In genomic region chr19:10516671-10517286, GRCh38 we compare ENCODE assay signal across 8 cellular contexts. TPM values are rescaled to one million over a fixed set of nuclear protein-coding genes. Genes with fewer than 3 reads are reported as not detected.
DNase-seq lines count a peak whose midpoint lies in the region; ATAC-seq and TF ChIP-seq lines count a peak whose summit lies in the region.

No MANE protein-coding gene starts in this region.

- H3K4me3 ChIP-seq in CD4-positive, alpha-beta memory T cell (ENCODE audit: low read length in 2 of 2), result peak overlapping the region in 1 of 2 donors; percentile 19
- H3K4me3 ChIP-seq in HUES6 (ENCODE audit: low read depth, low read length) (peak overlapping the region; percentile 90), neural cell (ENCODE audit: low read length) (no peak overlapping the region), gastrocnemius medialis (peak overlapping the region in 2 of 4 donors; percentile 24 to 27)

- no peak for TF ChIP-seq RAD21 in neural cell (conservative IDR thresholded peaks at IDR 0.05)

- H3K27me3 ChIP-seq in CD4-positive, alpha-beta memory T cell (ENCODE audit: insufficient read depth, low read length), result peaks cover 38% of the 10 kb centered on the region
- H3K27me3 ChIP-seq in HUES6 (ENCODE audit: control insufficient read depth, insufficient read depth, low read length), result peaks cover 72% of the 10 kb centered on the region
- peaks cover 85% of the 10 kb centered on the region for H3K27me3 ChIP-seq in neural cell (ENCODE audit: insufficient read depth, low read depth, low read length)
- peaks cover 69 to 79% (median 75%) of the 10 kb centered on the region in 3 donors for H3K27me3 ChIP-seq in gastrocnemius medialis

- peak overlapping the region; percentile 32 for H3K9ac ChIP-seq in HUES6 (ENCODE audit: low read length)
- no peak overlapping the region for H3K9ac ChIP-seq in neural cell (ENCODE audit: low read length)

- TF ChIP-seq CTCF in neural cell (IDR thresholded peaks at IDR 0.05; ENCODE audit: poor library complexity, severe bottlenecking), result no peak
- TF ChIP-seq CTCF in gastrocnemius medialis (IDR thresholded peaks at IDR 0.05 in 4 of 5, conservative IDR thresholded peaks at IDR 0.05 in 1 of 5), result no peak

- H3K9me3 Mint-ChIP-seq in CD4-positive, alpha-beta memory T cell, result no peaks in the 10 kb centered on the region

- intact Hi-C loops in CD4-positive, alpha-beta memory T cell (cut with micrococcal nuclease), result no loop called here
- intact Hi-C loops in gastrocnemius medialis (cut with DNase I; ENCODE audit: low total_unique reads), result no loop called here

- H3K79me2 ChIP-seq in neural cell (replicated peaks; ENCODE audit: insufficient read depth, low read length), result no peaks in the 10 kb centered on the region

- in situ Hi-C loops in gastrocnemius medialis (cut with MboI; ENCODE audit: low sequenced_read_pairs in 4 of 4), result no loop called here

- peak overlapping the region; percentile 21 for H3K27ac ChIP-seq in CD4-positive, alpha-beta memory T cell (ENCODE audit: low read depth, low read length)
- no peak overlapping the region for H3K27ac ChIP-seq in HUES6 (ENCODE audit: low read depth, low read length)
- peak overlapping the region; percentile 87 for H3K27ac ChIP-seq in cingulate gyrus (ENCODE audit: low read depth, low read length)
- H3K27ac ChIP-seq in neural cell (ENCODE audit: low read length), result no peak overlapping the region
- no peak overlapping the region for H3K27ac ChIP-seq in gastrocnemius medialis

- H3K27me3 Mint-ChIP-seq in CD4-positive, alpha-beta memory T cell, result peaks cover 41 to 42% of the 10 kb centered on the region in 2 donors

- ATAC-seq in GM18502 (IDR thresholded peaks at IDR 0.05; ENCODE audit: poor library complexity, unreplicated experiment) (no peak), gastrocnemius medialis (no peak), GM21619 (IDR thresholded peaks at IDR 0.05; ENCODE audit: unreplicated experiment) (no peak)

- H3F3A ChIP-seq in neural cell (ENCODE audit: insufficient read depth, low read length, poor library complexity, severe bottlenecking), result no peaks in the 10 kb centered on the region

- H3K36me3 Mint-ChIP-seq in CD4-positive, alpha-beta memory T cell, result peaks cover 0 to 2% of the 10 kb centered on the region in 2 donors

- POLR2A ChIA-PET in CD4-positive, alpha-beta memory T cell (lab: Charles Lee; ENCODE audit: partially characterized antibody), result interaction anchor here (0.7 to 1.6 kb wide), 5 partner anchors 37 to 111 kb away, joined by 3 to 4 read pairs (median 4); partner anchors contain the start of gene KRI1

- no peak overlapping the region for H3K4me2 ChIP-seq in neural cell (ENCODE audit: low read length)

- CTCF ChIA-PET in CD4-positive, alpha-beta memory T cell (lab: Charles Lee; ENCODE audit: partially characterized antibody), result interaction anchor here (0.6 to 1.1 kb wide), 3 partner anchors 9 to 55 kb away, joined by 3 read pairs; no protein-coding TSS in a partner anchor

- no peaks in the 10 kb centered on the region for H3K9me2 ChIP-seq in neural cell (ENCODE audit: insufficient read depth, low read length)

- no peak overlapping the region for H2AFZ ChIP-seq in neural cell (ENCODE audit: low read depth, low read length)

- peaks cover 18 to 51% (median 32%) of the 10 kb centered on the region in 4 donors for H3K4me1 Mint-ChIP-seq in CD4-positive, alpha-beta memory T cell

- H3K36me3 ChIP-seq in CD4-positive, alpha-beta memory T cell (ENCODE audit: insufficient read depth, low read length), result no peaks in the 10 kb centered on the region
- H3K36me3 ChIP-seq in HUES6 (ENCODE audit: control insufficient read depth, insufficient read depth, low read length), result no peaks in the 10 kb centered on the region
- no peaks in the 10 kb centered on the region for H3K36me3 ChIP-seq in neural cell (ENCODE audit: insufficient read depth, low read length)
- H3K36me3 ChIP-seq in gastrocnemius medialis, result no peaks in the 10 kb centered on the region

- no peak for DNase-seq in CD4-positive, alpha-beta memory T cell
- DNase-seq in SKM-1 treated with dmso at 0.1 percent for 144 hours (lab: John Stamatoyannopoulos, UW; ENCODE audit: unreplicated experiment), result no peak
- DNase-seq in gastrocnemius medialis, result no peak

- peak overlapping the region in 7 of 8 donors; percentile 50 to 83 (median 74) for H3K4me3 Mint-ChIP-seq in CD4-positive, alpha-beta memory T cell

- H4K20me1 ChIP-seq in neural cell (ENCODE audit: insufficient read depth), result no peaks in the 10 kb centered on the region

- TF ChIP-seq EP300 in neural cell (conservative IDR thresholded peaks at IDR 0.05; ENCODE audit: poor library complexity, severe bottlenecking), result no peak

- no peaks in the 10 kb centered on the region for H3K9me3 ChIP-seq in CD4-positive, alpha-beta memory T cell (ENCODE audit: control insufficient read depth in 1 of 2, low read length in 2 of 2)
- H3K9me3 ChIP-seq in HUES6 (ENCODE audit: control insufficient read depth, insufficient read depth, low read depth, low read length) (no peaks in the 10 kb centered on the region), neural cell (ENCODE audit: low read length) (no peaks in the 10 kb centered on the region), gastrocnemius medialis (no peaks in the 10 kb centered on the region)

- H3K4me1 ChIP-seq in CD4-positive, alpha-beta memory T cell (ENCODE audit: insufficient read depth, low read length), result peaks cover 40% of the 10 kb centered on the region
- peaks cover 22% of the 10 kb centered on the region for H3K4me1 ChIP-seq in HUES6 (ENCODE audit: control insufficient read depth, insufficient read depth, low read length)
- peaks cover 3 to 8% of the 10 kb centered on the region in 2 donors for H3K4me1 ChIP-seq in gastrocnemius medialis

- no peak for TF ChIP-seq POLR2A in gastrocnemius medialis (IDR thresholded peaks at IDR 0.05)

- H3K27ac Mint-ChIP-seq in CD4-positive, alpha-beta memory T cell, result peak overlapping the region in 5 of 7 donors; percentile 25 to 81 (median 42)

TF ChIP-seq in neural cell, 6 proteins besides CTCF, POLR2A, EP300 and RAD21:
- peak; percentile 52 for TF ChIP-seq EZH2 (IDR thresholded peaks at IDR 0.05; ENCODE audit: borderline replicate concordance, insufficient read depth, low read length, poor library complexity, severe bottlenecking)
- TF ChIP-seq, protein P1, sequence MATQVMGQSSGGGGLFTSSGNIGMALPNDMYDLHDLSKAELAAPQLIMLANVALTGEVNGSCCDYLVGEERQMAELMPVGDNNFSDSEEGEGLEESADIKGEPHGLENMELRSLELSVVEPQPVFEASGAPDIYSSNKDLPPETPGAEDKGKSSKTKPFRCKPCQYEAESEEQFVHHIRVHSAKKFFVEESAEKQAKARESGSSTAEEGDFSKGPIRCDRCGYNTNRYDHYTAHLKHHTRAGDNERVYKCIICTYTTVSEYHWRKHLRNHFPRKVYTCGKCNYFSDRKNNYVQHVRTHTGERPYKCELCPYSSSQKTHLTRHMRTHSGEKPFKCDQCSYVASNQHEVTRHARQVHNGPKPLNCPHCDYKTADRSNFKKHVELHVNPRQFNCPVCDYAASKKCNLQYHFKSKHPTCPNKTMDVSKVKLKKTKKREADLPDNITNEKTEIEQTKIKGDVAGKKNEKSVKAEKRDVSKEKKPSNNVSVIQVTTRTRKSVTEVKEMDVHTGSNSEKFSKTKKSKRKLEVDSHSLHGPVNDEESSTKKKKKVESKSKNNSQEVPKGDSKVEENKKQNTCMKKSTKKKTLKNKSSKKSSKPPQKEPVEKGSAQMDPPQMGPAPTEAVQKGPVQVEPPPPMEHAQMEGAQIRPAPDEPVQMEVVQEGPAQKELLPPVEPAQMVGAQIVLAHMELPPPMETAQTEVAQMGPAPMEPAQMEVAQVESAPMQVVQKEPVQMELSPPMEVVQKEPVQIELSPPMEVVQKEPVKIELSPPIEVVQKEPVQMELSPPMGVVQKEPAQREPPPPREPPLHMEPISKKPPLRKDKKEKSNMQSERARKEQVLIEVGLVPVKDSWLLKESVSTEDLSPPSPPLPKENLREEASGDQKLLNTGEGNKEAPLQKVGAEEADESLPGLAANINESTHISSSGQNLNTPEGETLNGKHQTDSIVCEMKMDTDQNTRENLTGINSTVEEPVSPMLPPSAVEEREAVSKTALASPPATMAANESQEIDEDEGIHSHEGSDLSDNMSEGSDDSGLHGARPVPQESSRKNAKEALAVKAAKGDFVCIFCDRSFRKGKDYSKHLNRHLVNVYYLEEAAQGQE (IDR thresholded peaks at IDR 0.05; ENCODE audit: borderline replicate concordance), result no peak
- TF ChIP-seq MXI1 (conservative IDR thresholded peaks at IDR 0.05; ENCODE audit: poor library complexity, severe bottlenecking), result no peak
- no peak for TF ChIP-seq TAF1 (IDR thresholded peaks at IDR 0.05; ENCODE audit: low read depth)

RNA-seq across cellular contexts. Expression of gene S1PR5, which starts 0.5 kb away (rescaled TPM):
- 1 to 10 TPM; 1.6 to 1.9 TPM for total RNA-seq in CD4-positive, alpha-beta memory T cell
- 1 to 10 TPM; 1.3 to 3.1 TPM for polyA plus RNA-seq in CD4-positive, alpha-beta memory T cell
- not detected in 2 replicates for polyA plus RNA-seq in neural cell
- not detected in 2 replicates for polyA minus RNA-seq in neural cell
- not detected for total RNA-seq in gastrocnemius medialis

RNA-seq across cellular contexts. Expression of gene KEAP1, which starts 13.6 kb away (rescaled TPM):
- total RNA-seq in CD4-positive, alpha-beta memory T cell, result 10 to 100 TPM; 49.2 to 60.1 TPM
- 10 to 100 TPM; 35.7 to 55.0 TPM for polyA plus RNA-seq in CD4-positive, alpha-beta memory T cell
- polyA plus RNA-seq in neural cell, result 39.0 and 47.9 TPM in 2 replicates
- polyA minus RNA-seq in neural cell, result 39.2 and 46.7 TPM in 2 replicates
- 100 to 1,000 TPM; 189 to 336 (median 228) TPM for total RNA-seq in gastrocnemius medialis

RNA-seq across cellular contexts. Expression of gene ATG4D, which starts 26.9 kb away (rescaled TPM):
- 10 to 100 TPM; 51.5 to 58.6 TPM for total RNA-seq in CD4-positive, alpha-beta memory T cell
- 10 to 100 TPM in 1 of 2 donors, 1 to 10 TPM in 1; 9.3 to 22.1 TPM for polyA plus RNA-seq in CD4-positive, alpha-beta memory T cell
- 50.2 and 59.3 TPM in 2 replicates for polyA plus RNA-seq in neural cell
- 38.4 and 54.3 TPM in 2 replicates for polyA minus RNA-seq in neural cell
- 100 to 1,000 TPM in 2 of 4 donors, 10 to 100 TPM in 2; 67.6 to 127 (median 96.0) TPM for total RNA-seq in gastrocnemius medialis

RNA-seq across cellular contexts. Expression of gene KRI1, which starts 49.0 kb away (rescaled TPM):
- 10 to 100 TPM; 72.7 to 73.0 TPM for total RNA-seq in CD4-positive, alpha-beta memory T cell
- polyA plus RNA-seq in CD4-positive, alpha-beta memory T cell, result 10 to 100 TPM in 1 of 2 donors, 1 to 10 TPM in 1; 3.2 to 36.3 TPM
- 5.3 and 6.5 TPM in 2 replicates for polyA plus RNA-seq in neural cell
- 6.5 and 7.5 TPM in 2 replicates for polyA minus RNA-seq in neural cell
- 10 to 100 TPM; 16.8 to 24.1 (median 19.9) TPM for total RNA-seq in gastrocnemius medialis

RNA-seq across cellular contexts. Expression of gene CDKN2D, which starts 52.0 kb away (rescaled TPM):
- total RNA-seq in CD4-positive, alpha-beta memory T cell, result 10 to 100 TPM; 25.6 to 29.2 TPM
- polyA plus RNA-seq in CD4-positive, alpha-beta memory T cell, result 100 to 1,000 TPM; 130 to 159 TPM
- 333 and 339 TPM in 2 replicates for polyA plus RNA-seq in neural cell
- 98.5 and 118 TPM in 2 replicates for polyA minus RNA-seq in neural cell
- total RNA-seq in gastrocnemius medialis, result 10 to 100 TPM in 3 of 4 donors, 1 to 10 TPM in 1; 7.3 to 18.1 (median 13.4) TPM

Comparison
In these comparisons a context has a peak if more than half of its experiments do, and no peak if none do; other contexts are left out.
1. H3K27ac ChIP-seq: peak in CD4-positive, alpha-beta memory T cell (single experiment) and cingulate gyrus (single experiment); none in HUES6 (single experiment), neural cell (single experiment) and gastrocnemius medialis (0 of 4).